2 cellular contexts compared by ENCODE assay signal in the genomic region with DNA sequence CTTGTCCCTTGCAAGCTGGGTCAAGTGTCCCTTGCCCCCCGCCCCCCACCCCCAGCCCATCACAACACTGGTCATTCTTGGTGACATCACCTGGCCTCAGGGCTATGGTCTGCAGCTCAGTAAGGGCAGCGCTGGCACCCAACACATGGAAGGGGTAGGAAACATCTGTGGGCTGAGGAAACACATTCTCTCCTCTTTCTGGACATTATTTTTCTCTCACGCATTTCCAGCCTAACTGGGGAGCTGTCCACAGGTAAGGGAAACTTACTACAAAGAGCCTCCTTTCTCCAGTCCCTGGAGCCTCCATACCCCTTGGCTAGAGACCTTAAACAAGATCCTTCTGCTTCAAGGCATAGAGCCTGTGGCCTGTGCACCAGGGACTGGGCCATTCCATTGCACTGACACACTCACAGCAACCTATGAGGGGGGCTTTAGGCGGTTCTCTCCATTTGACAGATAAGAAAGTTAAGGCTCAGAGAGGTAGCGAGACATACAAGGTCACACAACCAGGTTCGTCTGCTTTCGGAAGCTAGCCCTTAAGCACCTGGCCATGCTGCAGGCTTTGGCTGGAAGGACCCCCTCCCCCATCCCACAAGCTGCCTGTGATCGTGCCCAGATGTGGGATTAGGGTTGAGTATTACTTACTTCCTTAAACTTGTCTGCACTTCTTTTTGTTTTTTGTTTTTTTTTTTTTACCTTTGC.
TF ChIP-seq lines count a peak whose summit lies in the region.

No MANE protein-coding gene starts in this region.

TF ChIP-seq in GM23338, 12 proteins besides CTCF, POLR2A, EP300 and RAD21 (continued from another document):
- TF ChIP-seq, protein P1, sequence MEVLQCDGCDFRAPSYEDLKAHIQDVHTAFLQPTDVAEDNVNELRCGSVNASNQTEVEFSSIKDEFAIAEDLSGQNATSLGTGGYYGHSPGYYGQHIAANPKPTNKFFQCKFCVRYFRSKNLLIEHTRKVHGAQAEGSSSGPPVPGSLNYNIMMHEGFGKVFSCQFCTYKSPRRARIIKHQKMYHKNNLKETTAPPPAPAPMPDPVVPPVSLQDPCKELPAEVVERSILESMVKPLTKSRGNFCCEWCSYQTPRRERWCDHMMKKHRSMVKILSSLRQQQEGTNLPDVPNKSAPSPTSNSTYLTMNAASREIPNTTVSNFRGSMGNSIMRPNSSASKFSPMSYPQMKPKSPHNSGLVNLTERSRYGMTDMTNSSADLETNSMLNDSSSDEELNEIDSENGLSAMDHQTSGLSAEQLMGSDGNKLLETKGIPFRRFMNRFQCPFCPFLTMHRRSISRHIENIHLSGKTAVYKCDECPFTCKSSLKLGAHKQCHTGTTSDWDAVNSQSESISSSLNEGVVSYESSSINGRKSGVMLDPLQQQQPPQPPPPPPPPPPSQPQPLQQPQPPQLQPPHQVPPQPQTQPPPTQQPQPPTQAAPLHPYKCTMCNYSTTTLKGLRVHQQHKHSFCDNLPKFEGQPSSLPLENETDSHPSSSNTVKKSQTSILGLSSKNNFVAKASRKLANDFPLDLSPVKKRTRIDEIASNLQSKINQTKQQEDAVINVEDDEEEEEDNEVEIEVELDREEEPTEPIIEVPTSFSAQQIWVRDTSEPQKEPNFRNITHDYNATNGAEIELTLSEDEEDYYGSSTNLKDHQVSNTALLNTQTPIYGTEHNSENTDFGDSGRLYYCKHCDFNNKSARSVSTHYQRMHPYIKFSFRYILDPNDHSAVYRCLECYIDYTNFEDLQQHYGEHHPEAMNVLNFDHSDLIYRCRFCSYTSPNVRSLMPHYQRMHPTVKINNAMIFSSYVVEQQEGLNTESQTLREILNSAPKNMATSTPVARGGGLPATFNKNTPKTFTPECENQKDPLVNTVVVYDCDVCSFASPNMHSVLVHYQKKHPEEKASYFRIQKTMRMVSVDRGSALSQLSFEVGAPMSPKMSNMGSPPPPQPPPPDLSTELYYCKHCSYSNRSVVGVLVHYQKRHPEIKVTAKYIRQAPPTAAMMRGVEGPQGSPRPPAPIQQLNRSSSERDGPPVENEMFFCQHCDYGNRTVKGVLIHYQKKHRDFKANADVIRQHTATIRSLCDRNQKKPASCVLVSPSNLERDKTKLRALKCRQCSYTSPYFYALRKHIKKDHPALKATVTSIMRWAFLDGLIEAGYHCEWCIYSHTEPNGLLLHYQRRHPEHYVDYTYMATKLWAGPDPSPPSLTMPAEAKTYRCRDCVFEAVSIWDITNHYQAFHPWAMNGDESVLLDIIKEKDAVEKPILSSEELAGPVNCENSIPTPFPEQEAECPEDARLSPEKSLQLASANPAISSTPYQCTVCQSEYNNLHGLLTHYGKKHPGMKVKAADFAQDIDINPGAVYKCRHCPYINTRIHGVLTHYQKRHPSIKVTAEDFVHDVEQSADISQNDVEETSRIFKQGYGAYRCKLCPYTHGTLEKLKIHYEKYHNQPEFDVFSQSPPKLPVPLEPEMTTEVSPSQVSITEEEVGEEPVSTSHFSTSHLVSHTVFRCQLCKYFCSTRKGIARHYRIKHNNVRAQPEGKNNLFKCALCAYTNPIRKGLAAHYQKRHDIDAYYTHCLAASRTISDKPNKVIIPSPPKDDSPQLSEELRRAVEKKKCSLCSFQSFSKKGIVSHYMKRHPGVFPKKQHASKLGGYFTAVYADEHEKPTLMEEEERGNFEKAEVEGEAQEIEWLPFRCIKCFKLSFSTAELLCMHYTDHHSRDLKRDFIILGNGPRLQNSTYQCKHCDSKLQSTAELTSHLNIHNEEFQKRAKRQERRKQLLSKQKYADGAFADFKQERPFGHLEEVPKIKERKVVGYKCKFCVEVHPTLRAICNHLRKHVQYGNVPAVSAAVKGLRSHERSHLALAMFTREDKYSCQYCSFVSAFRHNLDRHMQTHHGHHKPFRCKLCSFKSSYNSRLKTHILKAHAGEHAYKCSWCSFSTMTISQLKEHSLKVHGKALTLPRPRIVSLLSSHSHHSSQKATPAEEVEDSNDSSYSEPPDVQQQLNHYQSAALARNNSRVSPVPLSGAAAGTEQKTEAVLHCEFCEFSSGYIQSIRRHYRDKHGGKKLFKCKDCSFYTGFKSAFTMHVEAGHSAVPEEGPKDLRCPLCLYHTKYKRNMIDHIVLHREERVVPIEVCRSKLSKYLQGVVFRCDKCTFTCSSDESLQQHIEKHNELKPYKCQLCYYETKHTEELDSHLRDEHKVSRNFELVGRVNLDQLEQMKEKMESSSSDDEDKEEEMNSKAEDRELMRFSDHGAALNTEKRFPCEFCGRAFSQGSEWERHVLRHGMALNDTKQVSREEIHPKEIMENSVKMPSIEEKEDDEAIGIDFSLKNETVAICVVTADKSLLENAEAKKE (CRISPR knock-in tag; IDR thresholded peaks at IDR 0.05), result no peak

TF ChIP-seq in SK-N-SH, 30 proteins besides CTCF, POLR2A, EP300 and RAD21 (continued from another document):
- TF ChIP-seq, protein P2, sequence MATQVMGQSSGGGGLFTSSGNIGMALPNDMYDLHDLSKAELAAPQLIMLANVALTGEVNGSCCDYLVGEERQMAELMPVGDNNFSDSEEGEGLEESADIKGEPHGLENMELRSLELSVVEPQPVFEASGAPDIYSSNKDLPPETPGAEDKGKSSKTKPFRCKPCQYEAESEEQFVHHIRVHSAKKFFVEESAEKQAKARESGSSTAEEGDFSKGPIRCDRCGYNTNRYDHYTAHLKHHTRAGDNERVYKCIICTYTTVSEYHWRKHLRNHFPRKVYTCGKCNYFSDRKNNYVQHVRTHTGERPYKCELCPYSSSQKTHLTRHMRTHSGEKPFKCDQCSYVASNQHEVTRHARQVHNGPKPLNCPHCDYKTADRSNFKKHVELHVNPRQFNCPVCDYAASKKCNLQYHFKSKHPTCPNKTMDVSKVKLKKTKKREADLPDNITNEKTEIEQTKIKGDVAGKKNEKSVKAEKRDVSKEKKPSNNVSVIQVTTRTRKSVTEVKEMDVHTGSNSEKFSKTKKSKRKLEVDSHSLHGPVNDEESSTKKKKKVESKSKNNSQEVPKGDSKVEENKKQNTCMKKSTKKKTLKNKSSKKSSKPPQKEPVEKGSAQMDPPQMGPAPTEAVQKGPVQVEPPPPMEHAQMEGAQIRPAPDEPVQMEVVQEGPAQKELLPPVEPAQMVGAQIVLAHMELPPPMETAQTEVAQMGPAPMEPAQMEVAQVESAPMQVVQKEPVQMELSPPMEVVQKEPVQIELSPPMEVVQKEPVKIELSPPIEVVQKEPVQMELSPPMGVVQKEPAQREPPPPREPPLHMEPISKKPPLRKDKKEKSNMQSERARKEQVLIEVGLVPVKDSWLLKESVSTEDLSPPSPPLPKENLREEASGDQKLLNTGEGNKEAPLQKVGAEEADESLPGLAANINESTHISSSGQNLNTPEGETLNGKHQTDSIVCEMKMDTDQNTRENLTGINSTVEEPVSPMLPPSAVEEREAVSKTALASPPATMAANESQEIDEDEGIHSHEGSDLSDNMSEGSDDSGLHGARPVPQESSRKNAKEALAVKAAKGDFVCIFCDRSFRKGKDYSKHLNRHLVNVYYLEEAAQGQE (IDR thresholded peaks at IDR 0.05; ENCODE audit: low read depth, low read length), result 0 out of 2 replicates have a peak, but pooled peaks have one; percentile 53
- TF ChIP-seq ELF1 (IDR thresholded peaks at IDR 0.05), result no peak
